In genomic region chr17:66713021-66713532, GRCh38 we compare ENCODE assay signal across 1 cellular context.
TF ChIP-seq lines count a peak whose summit lies in the region.

No MANE protein-coding gene starts in this region.

TF ChIP-seq in GM12878, 131 proteins besides CTCF, POLR2A, EP300 and RAD21:
- TF ChIP-seq, protein P1, sequence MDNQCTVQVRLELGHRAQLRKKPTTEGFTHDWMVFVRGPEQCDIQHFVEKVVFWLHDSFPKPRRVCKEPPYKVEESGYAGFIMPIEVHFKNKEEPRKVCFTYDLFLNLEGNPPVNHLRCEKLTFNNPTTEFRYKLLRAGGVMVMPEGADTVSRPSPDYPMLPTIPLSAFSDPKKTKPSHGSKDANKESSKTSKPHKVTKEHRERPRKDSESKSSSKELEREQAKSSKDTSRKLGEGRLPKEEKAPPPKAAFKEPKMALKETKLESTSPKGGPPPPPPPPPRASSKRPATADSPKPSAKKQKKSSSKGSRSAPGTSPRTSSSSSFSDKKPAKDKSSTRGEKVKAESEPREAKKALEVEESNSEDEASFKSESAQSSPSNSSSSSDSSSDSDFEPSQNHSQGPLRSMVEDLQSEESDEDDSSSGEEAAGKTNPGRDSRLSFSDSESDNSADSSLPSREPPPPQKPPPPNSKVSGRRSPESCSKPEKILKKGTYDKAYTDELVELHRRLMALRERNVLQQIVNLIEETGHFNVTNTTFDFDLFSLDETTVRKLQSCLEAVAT (IDR thresholded peaks at IDR 0.05) = 0 out of 2 replicates have a peak, but pooled peaks have one; percentile 40
